10 cellular contexts compared by ENCODE assay signal in the genomic region with DNA sequence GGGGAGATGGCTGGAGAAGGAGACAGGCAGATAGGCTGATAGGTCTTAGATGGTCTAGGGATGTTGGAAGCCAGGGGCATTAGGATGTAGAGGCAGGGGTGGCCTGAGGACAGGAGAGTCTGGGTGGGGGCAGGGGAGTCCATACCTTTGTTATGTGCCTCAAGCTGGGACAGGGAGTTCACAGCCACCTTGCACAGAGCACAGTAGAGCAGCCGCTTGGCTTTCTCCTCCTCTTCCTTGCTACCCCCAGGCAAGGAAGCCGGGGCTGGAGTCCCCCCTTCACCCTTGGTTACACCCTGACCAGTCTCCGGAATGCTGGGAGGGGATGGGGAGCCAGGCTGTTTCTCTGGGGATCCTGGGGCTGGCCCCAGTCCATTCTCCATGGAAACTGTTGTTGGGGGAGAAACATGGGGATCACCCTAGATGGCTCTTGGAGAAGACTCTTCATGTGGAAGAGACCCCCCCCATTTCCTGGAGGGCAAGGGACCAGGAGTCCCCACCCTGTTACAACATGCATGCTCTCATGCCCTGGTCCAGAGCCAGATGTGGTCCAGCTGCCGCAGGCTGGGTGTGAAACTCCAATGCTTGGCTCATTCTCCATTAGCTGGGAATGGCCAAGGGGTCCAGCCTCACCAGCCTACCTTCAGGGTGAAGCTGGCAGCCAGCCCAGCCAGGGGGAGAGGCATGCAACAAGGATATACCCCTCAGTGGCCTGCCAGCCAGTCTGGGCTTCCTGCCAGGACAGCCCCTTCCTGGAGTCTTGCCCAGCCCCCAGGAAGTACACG. TPM values are rescaled to one million over a fixed set of nuclear protein-coding genes. Genes with fewer than 3 reads are reported as not detected.
DNase-seq lines count a peak whose midpoint lies in the region; ATAC-seq and TF ChIP-seq lines count a peak whose summit lies in the region.
"Had no signal": no experiment of that assay in that cellular context is flagged by ENCODE, and none has a peak within 500 bp of the region (broad histone marks: within the 10 kb centered on the region; RNA-seq: fewer than 3 reads in every experiment).

No MANE protein-coding gene starts in this region.

- H3K9me3 ChIP-seq in BLaER1 treated with 17β-estradiol and CSF1 and Interleukin-3, amounts not matched to agents 10 nM and 100 nM (replicated peaks in 1 of 11) = no peaks in the 10 kb centered on the region

- no peak for TF ChIP-seq CTCF in coronary artery (IDR thresholded peaks at IDR 0.05)

- H3K4me2 ChIP-seq in BLaER1 treated with 17β-estradiol and CSF1 and Interleukin-3, amounts not matched to agents 10 nM and 100 nM = peak overlapping the region; percentile 74 to 99 (median 95)

- DNase-seq in NCI-H1105 treated with DMSO at 0.1 percent for 48 hours (lab: John Stamatoyannopoulos, UW) (peak; percentile 79), coronary artery (ENCODE audit: low spot score) (no peak), NCI-H1930 (lab: John Stamatoyannopoulos, UW) (no peak)
- no peak for DNase-seq in natural killer cell treated with Interleukin-12 subunit alpha and Interleukin-12 subunit beta and Interleukin-15 and Interleukin-18, amount 100 ng/mL, for 72 hours (ENCODE audit: low spot score)
- DNase-seq in stimulated activated CD4-positive, alpha-beta T cell treated with anti-CD3 and anti-CD28 coated beads, Interleukin-12 subunit alpha, Interleukin-12 subunit beta, amount 100 ng/mL, for 4 hours = no peak
- no peak for DNase-seq in activated effector memory CD4-positive, alpha-beta T cell treated with anti-CD3 and anti-CD28 coated beads, Interleukin-2, amount 50 U/mL, for 16 hours

- H3K27ac ChIP-seq in BLaER1 treated with 17β-estradiol and CSF1 and Interleukin-3, amounts not matched to agents 10 nM and 100 nM = peak overlapping the region; percentile 21 to 70 (median 61); a peak in 20 of 22 replicates
- peak overlapping the region; percentile 22 to 86 for H3K27ac ChIP-seq in coronary artery
- H3K27ac ChIP-seq: HL-60 had no signal

- peaks cover 0 to 41% (median 0%) of the 10 kb centered on the region in 11 experiments; a peak in 4 of 22 replicates for H4K20me1 ChIP-seq in BLaER1 treated with 17β-estradiol and CSF1 and Interleukin-3, amounts not matched to agents 10 nM and 100 nM

- ATAC-seq in natural killer cell treated with Interleukin-12 subunit alpha and Interleukin-12 subunit beta and Interleukin-15 and Interleukin-18, amount 100 ng/mL, for 72 hours = no peak
- ATAC-seq in GM19328 (IDR thresholded peaks at IDR 0.05; ENCODE audit: unreplicated experiment) = no peak

- H3K4me3 Mint-ChIP-seq in natural killer cell treated with Interleukin-12 subunit alpha and Interleukin-12 subunit beta and Interleukin-15 and Interleukin-18, amount 100 ng/mL, for 72 hours = no peak overlapping the region
- H3K4me3 Mint-ChIP-seq: activated T-helper 1 cell treated with anti-CD3 and anti-CD28 coated beads, Interleukin-12 subunit alpha, Interleukin-12 subunit beta, Interleukin-2, Interleukin-4 antibody, amounts not matched to agents 30 ng/mL and 10 ng/mL and 1 ng/mL, durations not matched to agents 14 hours and 24 hours and 36 hours had no signal

- H3K36me3 Mint-ChIP-seq in natural killer cell treated with Interleukin-12 subunit alpha and Interleukin-12 subunit beta and Interleukin-15 and Interleukin-18, amount 100 ng/mL, for 72 hours = no peaks in the 10 kb centered on the region

- no peaks in the 10 kb centered on the region for H3K27me3 Mint-ChIP-seq in natural killer cell treated with Interleukin-12 subunit alpha and Interleukin-12 subunit beta and Interleukin-15 and Interleukin-18, amount 100 ng/mL, for 72 hours

- no peaks in the 10 kb centered on the region for H3K9me3 Mint-ChIP-seq in natural killer cell treated with Interleukin-12 subunit alpha and Interleukin-12 subunit beta and Interleukin-15 and Interleukin-18, amount 100 ng/mL, for 72 hours
- H3K9me3 Mint-ChIP-seq: activated T-helper 1 cell treated with anti-CD3 and anti-CD28 coated beads, Interleukin-12 subunit alpha, Interleukin-12 subunit beta, Interleukin-2, Interleukin-4 antibody, amounts not matched to agents 30 ng/mL and 10 ng/mL and 1 ng/mL, durations not matched to agents 14 hours and 24 hours and 36 hours had no signal

- H3K4me3 ChIP-seq in BLaER1 treated with 17β-estradiol and CSF1 and Interleukin-3, amounts not matched to agents 10 nM and 100 nM = peak overlapping the region in 7 of 10 experiments; percentile 1 to 45 (median 30); a peak in 11 of 20 replicates
- H3K4me3 ChIP-seq in coronary artery = no peak overlapping the region

- peak overlapping the region; percentile 14 to 61 (median 49); a peak in 19 of 22 replicates for H3K9ac ChIP-seq in BLaER1 treated with 17β-estradiol and CSF1 and Interleukin-3, amounts not matched to agents 10 nM and 100 nM

- peaks cover 22 to 30% of the 10 kb centered on the region in 2 donors for H3K4me1 Mint-ChIP-seq in natural killer cell treated with Interleukin-12 subunit alpha and Interleukin-12 subunit beta and Interleukin-15 and Interleukin-18, amount 100 ng/mL, for 72 hours (ENCODE audit: low read depth in 2 of 2)

- no peaks in the 10 kb centered on the region for H3K27me3 ChIP-seq in BLaER1 treated with 17β-estradiol and CSF1 and Interleukin-3, amounts not matched to agents 10 nM and 100 nM

- H3K27ac Mint-ChIP-seq in natural killer cell treated with Interleukin-12 subunit alpha and Interleukin-12 subunit beta and Interleukin-15 and Interleukin-18, amount 100 ng/mL, for 72 hours = peak overlapping the region; percentile 31 to 47
- H3K27ac Mint-ChIP-seq: activated T-helper 1 cell treated with anti-CD3 and anti-CD28 coated beads, Interleukin-12 subunit alpha, Interleukin-12 subunit beta, Interleukin-2, Interleukin-4 antibody, amounts not matched to agents 30 ng/mL and 10 ng/mL and 1 ng/mL, durations not matched to agents 14 hours and 24 hours and 36 hours had no signal

- peaks cover 5 to 61% (median 40%) of the 10 kb centered on the region in 11 experiments; a peak in 18 of 22 replicates for H3K36me3 ChIP-seq in BLaER1 treated with 17β-estradiol and CSF1 and Interleukin-3, amounts not matched to agents 10 nM and 100 nM

- peaks cover 83 to 100% (median 98%) of the 10 kb centered on the region in 10 experiments for H3K4me1 ChIP-seq in BLaER1 treated with 17β-estradiol and CSF1 and Interleukin-3, amounts not matched to agents 10 nM and 100 nM

RNA-seq across cellular contexts. Expression of a gene that starts 7.2 kb away (rescaled TPM):
- total RNA-seq in natural killer cell treated with Interleukin-12 subunit alpha and Interleukin-12 subunit beta and Interleukin-15 and Interleukin-18, amount 100 ng/mL, for 72 hours = 10 to 100 TPM; 23.5 to 91.5 TPM

RNA-seq across cellular contexts. Expression of a gene that starts 13.0 kb away (rescaled TPM):
- total RNA-seq in natural killer cell treated with Interleukin-12 subunit alpha and Interleukin-12 subunit beta and Interleukin-15 and Interleukin-18, amount 100 ng/mL, for 72 hours = 1 to 10 TPM; 1.1 to 1.5 TPM

RNA-seq across cellular contexts. Expression of a gene that starts 46.6 kb away (rescaled TPM):
- 100 to 1,000 TPM; 111 to 158 TPM for total RNA-seq in natural killer cell treated with Interleukin-12 subunit alpha and Interleukin-12 subunit beta and Interleukin-15 and Interleukin-18, amount 100 ng/mL, for 72 hours

RNA-seq across cellular contexts. Expression of a gene that starts 47.5 kb away (rescaled TPM):
- total RNA-seq in natural killer cell treated with Interleukin-12 subunit alpha and Interleukin-12 subunit beta and Interleukin-15 and Interleukin-18, amount 100 ng/mL, for 72 hours = 10 to 100 TPM; 31.8 to 32.1 TPM
